Comparison of ENCODE assay signal across 9 cellular contexts in genomic region chr22:36366291-36366708, GRCh38. TPM values are rescaled to one million over a fixed set of nuclear protein-coding genes. Genes with fewer than 3 reads are reported as not detected.
DNase-seq lines count a peak whose midpoint lies in the region; TF ChIP-seq lines count a peak whose summit lies in the region.
"Had no signal": no experiment of that assay in that cellular context is flagged by ENCODE, and none has a peak within 500 bp of the region (broad histone marks: within the 10 kb centered on the region; RNA-seq: fewer than 3 reads in every experiment).

No MANE protein-coding gene starts in this region.

- H3K4me1 Mint-ChIP-seq in dendritic cell treated with granulocyte-macrophage colony-stimulating factor and Interleukin-4, amounts not matched to agents 40 ng/mL and 50 ng/mL, for 4 days (ENCODE audit: low read depth), result peaks cover 97% of the 10 kb centered on the region

- TF ChIP-seq CTCF in GM13977 (IDR thresholded peaks at IDR 0.05; ENCODE audit: extremely low read depth, insufficient read depth, missing control alignments), result no peak

- H3K9me3 ChIP-seq in HUES64 (ENCODE audit: insufficient read depth, low read depth, low read length), result no peaks in the 10 kb centered on the region
- H3K9me3 ChIP-seq in muscle layer of duodenum (ENCODE audit: control insufficient read depth in 1 of 2, low read length in 2 of 2), result no peaks in the 10 kb centered on the region

- intact Hi-C loops in dendritic cell treated with granulocyte-macrophage colony-stimulating factor and Interleukin-4, amounts not matched to agents 40 ng/mL and 50 ng/mL, for 4 days (cut with micrococcal nuclease), result no loop called here

- peak; percentile 58 for DNase-seq in A172 (ENCODE audit: low spot score)
- no peak for DNase-seq in epidermal melanocyte (ENCODE audit: insufficient read length, low spot score)
- no peak for DNase-seq in HuH-7 (ENCODE audit: low spot score)
- no peak for DNase-seq in GM13977 (ENCODE audit: low spot score)
- no peak for DNase-seq in medulla oblongata (ENCODE audit: extremely low spot score)
- DNase-seq: NCI-H510A treated with DMSO at 0.1 percent for 48 hours had no signal

- H3K4me3 ChIP-seq in HUES64 (ENCODE audit: low read length) (no peak overlapping the region), muscle layer of duodenum (ENCODE audit: low read depth in 1 of 2, low read length in 2 of 2) (no peak overlapping the region)

- no peak overlapping the region for H3K4me3 Mint-ChIP-seq in dendritic cell treated with granulocyte-macrophage colony-stimulating factor and Interleukin-4, amounts not matched to agents 40 ng/mL and 50 ng/mL, for 4 days

- no peaks in the 10 kb centered on the region for H3K27me3 Mint-ChIP-seq in dendritic cell treated with granulocyte-macrophage colony-stimulating factor and Interleukin-4, amounts not matched to agents 40 ng/mL and 50 ng/mL, for 4 days

- WGBS in HUES64, result 74% methylated on average over 10 of the region's 10 CpGs

- H3K36me3 ChIP-seq in HUES64 (ENCODE audit: insufficient read depth, low read length) (peaks cover 13% of the 10 kb centered on the region; the same call in 1 of the 2 replicates), muscle layer of duodenum (ENCODE audit: control insufficient read depth in 1 of 2, insufficient read depth in 2 of 2, low read length in 2 of 2) (no peaks in the 10 kb centered on the region)

- in situ Hi-C loops in GM13977 (cut with MboI; ENCODE audit: low pct_unique_long_range_greater_than_20kb, low sequenced_read_pairs, unreplicated experiment), result no loop called here

- peak overlapping the region; percentile 21 for H3K9ac ChIP-seq in HUES64 (ENCODE audit: low read depth, low read length)

- H3K27me3 ChIP-seq in HUES64 (ENCODE audit: insufficient read depth, low read length) (no peaks in the 10 kb centered on the region), muscle layer of duodenum (ENCODE audit: low read depth, low read length) (no peaks in the 10 kb centered on the region)

- H3K36me3 Mint-ChIP-seq in dendritic cell treated with granulocyte-macrophage colony-stimulating factor and Interleukin-4, amounts not matched to agents 40 ng/mL and 50 ng/mL, for 4 days (ENCODE audit: low read depth), result peaks cover 64% of the 10 kb centered on the region

- H3K4me1 ChIP-seq in HUES64 (ENCODE audit: insufficient read depth, low read length) (peaks cover 80% of the 10 kb centered on the region), muscle layer of duodenum (ENCODE audit: control insufficient read depth in 1 of 2, insufficient read depth in 2 of 2, low read length in 2 of 2) (peaks cover 58 to 99% of the 10 kb centered on the region in 2 donors)

- H3K27ac ChIP-seq in HUES64 (ENCODE audit: low read depth, low read length), result peak overlapping the region; percentile 58
- H3K27ac ChIP-seq in muscle layer of duodenum (ENCODE audit: low read length), result peak overlapping the region; percentile 67

- H3K9me3 Mint-ChIP-seq in dendritic cell treated with granulocyte-macrophage colony-stimulating factor and Interleukin-4, amounts not matched to agents 40 ng/mL and 50 ng/mL, for 4 days, result no peaks in the 10 kb centered on the region

- peak overlapping the region; percentile 60 for H3K27ac Mint-ChIP-seq in dendritic cell treated with granulocyte-macrophage colony-stimulating factor and Interleukin-4, amounts not matched to agents 40 ng/mL and 50 ng/mL, for 4 days

RNA-seq across cellular contexts. Expression of gene MYH9, which starts 21.5 kb away (rescaled TPM):
- 180 and 245 TPM in 2 replicates for total RNA-seq in A172 (2014; rRNA removed; shearing (Covaris generic))
- 117 TPM for polyA plus RNA-seq in HUES64 (2013, experiment 1 of 2)
- polyA plus RNA-seq in HUES64 (2013, experiment 2 of 2), result 121 TPM
